In genomic region chr22:29821790-29822130, GRCh38 we compare ENCODE assay signal across 13 cellular contexts. TPM values are rescaled to one million over a fixed set of nuclear protein-coding genes. Genes with fewer than 3 reads are reported as not detected.
DNase-seq lines count a peak whose midpoint lies in the region; ATAC-seq, FAIRE-seq and TF ChIP-seq lines count a peak whose summit lies in the region.
"Had no signal": no experiment of that assay in that cellular context is flagged by ENCODE, and none has a peak within 500 bp of the region (broad histone marks: within the 10 kb centered on the region; RNA-seq: fewer than 3 reads in every experiment).

No MANE protein-coding gene starts in this region.

- no peak overlapping the region for H3K4me3 Mint-ChIP-seq in Calu3 (ENCODE audit: low read depth, unreplicated experiment)
- no peak overlapping the region for H3K4me3 Mint-ChIP-seq in CD4-positive, alpha-beta T cell
- H3K4me3 Mint-ChIP-seq: CD4-positive, CD25-positive, alpha-beta regulatory T cell; naive thymus-derived CD8-positive, alpha-beta T cell had no signal

- CTCF ChIA-PET in Calu3 (lab: Charles Lee): interaction anchor here (0.6 to 1.6 kb wide), 17 partner anchors 10 to 268 kb away, joined by 3 to 14 read pairs (median 4); partner anchors contain the start of genes THOC5, UQCR10 and ZMAT5
- CTCF ChIA-PET in CD4-positive, alpha-beta T cell (lab: Charles Lee): no interaction called here

- WGBS in small intestine, 3 donors: 95 to 98% (median 96%) methylated on average over 2 of the region's 2 CpGs

- in situ Hi-C loops in KBM-7 (cut with MboI; ENCODE audit: low pct_unique_long_range_greater_than_20kb, low sequenced_read_pairs): no loop called here

- H3K9me3 Mint-ChIP-seq in Calu3 (ENCODE audit: low read depth, unreplicated experiment): no peaks in the 10 kb centered on the region
- H3K9me3 Mint-ChIP-seq in CD4-positive, alpha-beta T cell: no peaks in the 10 kb centered on the region
- H3K9me3 Mint-ChIP-seq: CD4-positive, CD25-positive, alpha-beta regulatory T cell; naive thymus-derived CD8-positive, alpha-beta T cell had no signal

- DNase-seq in Calu3 (no peak), KBM-7 (peak; percentile 7), small intestine (no peak), NCI-H2081 (lab: John Stamatoyannopoulos, UW) (no peak)
- DNase-seq in CD4-positive, alpha-beta T cell: no peak
- DNase-seq: activated CD4-positive, alpha-beta T cell treated with anti-CD3 and anti-CD28 coated beads, Interleukin-2, amount 50 U/mL, for 1 hour; activated effector memory CD4-positive, alpha-beta T cell treated with anti-CD3 and anti-CD28 coated beads, Interleukin-2, amount 50 U/mL, for 16 hours had no signal

- H3K9me3 ChIP-seq in small intestine (ENCODE audit: control insufficient read depth, low read depth): no peaks in the 10 kb centered on the region
- H3K9me3 ChIP-seq in CD4-positive, alpha-beta T cell (ENCODE audit: control insufficient read depth, low read length): no peaks in the 10 kb centered on the region
- H3K9me3 ChIP-seq: suprapubic skin had no signal

- ATAC-seq in CD4-positive, alpha-beta T cell (ENCODE audit: poor library complexity): no peak
- ATAC-seq in GM21786 (IDR thresholded peaks at IDR 0.05; ENCODE audit: unreplicated experiment): no peak
- ATAC-seq: naive thymus-derived CD8-positive, alpha-beta T cell had no signal

- FAIRE-seq in small intestine (lab: Jason Lieb, UNC): no peak

- no TSS peak for BruUV-seq in Calu3 (replicated peaks; lab: Mats Ljungman, UMichigan)

- no peaks in the 10 kb centered on the region for H3K27me3 Mint-ChIP-seq in Calu3 (ENCODE audit: unreplicated experiment)
- no peaks in the 10 kb centered on the region for H3K27me3 Mint-ChIP-seq in CD4-positive, alpha-beta T cell
- H3K27me3 Mint-ChIP-seq: CD4-positive, CD25-positive, alpha-beta regulatory T cell; naive thymus-derived CD8-positive, alpha-beta T cell had no signal

- H3K36me3 ChIP-seq in small intestine (ENCODE audit: control insufficient read depth in 2 of 2, insufficient read depth in 2 of 2, low read length in 2 of 2): peaks cover 13 to 18% of the 10 kb centered on the region in 2 donors

- no peak for TF ChIP-seq CTCF in Calu3 (IDR thresholded peaks at IDR 0.05; ENCODE audit: unreplicated experiment)
- TF ChIP-seq CTCF in CD4-positive, alpha-beta T cell (IDR thresholded peaks at IDR 0.05): no peak

- H3K27ac ChIP-seq in cingulate gyrus (ENCODE audit: low read depth, low read length) (peak overlapping the region; percentile 39), small intestine (ENCODE audit: low read depth in 1 of 2, low read length in 1 of 2) (peak overlapping the region; percentile 37 to 73)
- no peak overlapping the region for H3K27ac ChIP-seq in CD4-positive, alpha-beta T cell (ENCODE audit: low read depth, low read length)
- H3K27ac ChIP-seq: suprapubic skin had no signal

- no peak overlapping the region for H3K4me3 ChIP-seq in small intestine (ENCODE audit: low read depth in 1 of 2, low read length in 2 of 2)
- H3K4me3 ChIP-seq: dorsolateral prefrontal cortex, suprapubic skin had no signal

- POLR2A ChIA-PET in CD4-positive, alpha-beta T cell (lab: Charles Lee): no interaction called here

- no peaks in the 10 kb centered on the region for H3K27me3 ChIP-seq in small intestine (ENCODE audit: control insufficient read depth in 2 of 2, insufficient read depth in 2 of 2, low read length in 2 of 2)
- H3K27me3 ChIP-seq in CD4-positive, alpha-beta T cell (ENCODE audit: control insufficient read depth, insufficient read depth, low read length): no peaks in the 10 kb centered on the region
- H3K27me3 ChIP-seq: dorsolateral prefrontal cortex, suprapubic skin had no signal

- H3K27ac Mint-ChIP-seq in Calu3 (ENCODE audit: unreplicated experiment): peak overlapping the region; percentile 78
- H3K27ac Mint-ChIP-seq in CD4-positive, alpha-beta T cell: no peak overlapping the region

- intact Hi-C loops in Calu3 (cut with micrococcal nuclease; ENCODE audit: unreplicated experiment): loop anchor here (2.0 kb wide), 1 partner anchor 173 kb away; no protein-coding TSS in a partner anchor
- intact Hi-C loops in CD4-positive, alpha-beta T cell (cut with DNase I, micrococcal nuclease): no loop called here

- peaks cover 17% of the 10 kb centered on the region for H3K4me1 Mint-ChIP-seq in Calu3 (ENCODE audit: low read depth, unreplicated experiment)
- no peaks in the 10 kb centered on the region for H3K4me1 Mint-ChIP-seq in CD4-positive, alpha-beta T cell (ENCODE audit: low read depth)
- H3K4me1 Mint-ChIP-seq: CD4-positive, CD25-positive, alpha-beta regulatory T cell had no signal

- H3K4me1 ChIP-seq in small intestine (ENCODE audit: control insufficient read depth in 2 of 2, insufficient read depth in 1 of 2, low read depth in 1 of 2, low read length in 1 of 2): no peaks in the 10 kb centered on the region

- peaks cover 52% of the 10 kb centered on the region for H3K36me3 Mint-ChIP-seq in Calu3 (ENCODE audit: insufficient read depth, unreplicated experiment)
- H3K36me3 Mint-ChIP-seq in CD4-positive, alpha-beta T cell (ENCODE audit: low read depth): peaks cover 76% of the 10 kb centered on the region

RNA-seq across cellular contexts. Expression of gene ASCC2, which starts 16.3 kb away (rescaled TPM):
- total RNA-seq in Calu3 (2022): 62.6 and 73.4 TPM in 2 replicates
- 10 to 100 TPM; 38.3 to 80.1 (median 73.2) TPM for polyA plus RNA-seq in small intestine
- total RNA-seq in CD4-positive, alpha-beta T cell: 10 to 100 TPM; 67.1 to 68.3 TPM

RNA-seq across cellular contexts. Expression of gene UQCR10, which starts 54.6 kb away (rescaled TPM):
- total RNA-seq in Calu3 (2022): 113 and 120 TPM in 2 replicates
- 100 to 1,000 TPM; 257 to 564 (median 430) TPM for polyA plus RNA-seq in small intestine
- 10 to 100 TPM; 19.2 to 20.3 TPM for total RNA-seq in CD4-positive, alpha-beta T cell

RNA-seq across cellular contexts. Expression of gene ZMAT5, which starts 55.0 kb away (rescaled TPM):
- 20.5 and 21.0 TPM in 2 replicates for total RNA-seq in Calu3 (2022)
- 10 to 100 TPM; 17.1 to 36.5 (median 29.7) TPM for polyA plus RNA-seq in small intestine
- 1 to 10 TPM; 5.6 to 6.6 TPM for total RNA-seq in CD4-positive, alpha-beta T cell
